ENCODE assay signal across 20 cellular contexts in genomic region chr12:49026101-49026500, GRCh38. TPM values are rescaled to one million over a fixed set of nuclear protein-coding genes. Genes with fewer than 3 reads are reported as not detected.
A peak's percentile ranks its signal among the peaks of the same experiment; 100 is the strongest.
DNase-seq lines count a peak whose midpoint lies in the region; ATAC-seq, FAIRE-seq and TF ChIP-seq lines count a peak whose summit lies in the region.
"Had no signal": no experiment of that assay in that cellular context is flagged by ENCODE, and none has a peak within 500 bp of the region (broad histone marks: within the 10 kb centered on the region; RNA-seq: fewer than 3 reads in every experiment).

No MANE protein-coding gene starts in this region.

- no peak for TF ChIP-seq CTCF in CD14-positive monocyte (IDR thresholded peaks at IDR 0.05)
- no peak for TF ChIP-seq CTCF in D721Med (IDR thresholded peaks at IDR 0.05; ENCODE audit: insufficient read depth, missing control alignments)
- TF ChIP-seq CTCF in chondrocyte (IDR thresholded peaks at IDR 0.05), result no peak
- no peak for TF ChIP-seq CTCF in osteocyte (IDR thresholded peaks at IDR 0.05)

- peaks cover 81 to 96% of the 10 kb centered on the region in 2 donors for H3K36me3 Mint-ChIP-seq in CD14-positive monocyte
- peaks cover 32% of the 10 kb centered on the region for H3K36me3 Mint-ChIP-seq in chondrocyte (ENCODE audit: low read depth)
- peaks cover 37% of the 10 kb centered on the region for H3K36me3 Mint-ChIP-seq in osteocyte (ENCODE audit: unreplicated experiment)

- DNase-seq in CD14-positive monocyte (ENCODE audit: low spot score) (no peak), D721Med (ENCODE audit: insufficient read length, low spot score) (peak; percentile 6), chondrocyte (ENCODE audit: low spot score) (peak; percentile 69), osteocyte (ENCODE audit: extremely low spot score, unreplicated experiment) (peak; percentile 83), NCI-H2171 (lab: John Stamatoyannopoulos, UW) (no peak), NCI-H82 (lab: John Stamatoyannopoulos, UW) (no peak)
- DNase-seq: DMS 273 treated with DMSO at 0.1 percent for 48 hours; DND-41; NCI-H1105; NCI-H1694; NCI-H2081 treated with DMSO at 0.1 percent for 48 hours; NK-92 treated with Interleukin-12 subunit alpha and Interleukin-12 subunit beta, amount 100 ng/mL, for 24 hours had no signal

- FAIRE-seq in D721Med (lab: Jason Lieb, UNC), result no peak

- H3K9me3 Mint-ChIP-seq in CD14-positive monocyte (no peaks in the 10 kb centered on the region), chondrocyte (ENCODE audit: low read depth) (no peaks in the 10 kb centered on the region), osteocyte (ENCODE audit: unreplicated experiment) (no peaks in the 10 kb centered on the region)
- H3K9me3 Mint-ChIP-seq: GM23338 had no signal

- no peak for ATAC-seq in GM21381 (IDR thresholded peaks at IDR 0.05; ENCODE audit: unreplicated experiment)
- ATAC-seq: GM23338, Right ventricle myocardium inferior had no signal

- H3K4me3 Mint-ChIP-seq in CD14-positive monocyte (no peak overlapping the region), chondrocyte (ENCODE audit: unreplicated experiment) (no peak overlapping the region), osteocyte (ENCODE audit: unreplicated experiment) (no peak overlapping the region)
- H3K4me3 Mint-ChIP-seq: GM23338 had no signal

- peak overlapping the region in 5 of 7 donors; percentile 2 to 75 (median 18) for H3K27ac Mint-ChIP-seq in CD14-positive monocyte
- no peak overlapping the region for H3K27ac Mint-ChIP-seq in chondrocyte (ENCODE audit: unreplicated experiment)
- H3K27ac Mint-ChIP-seq in osteocyte (ENCODE audit: unreplicated experiment), result no peak overlapping the region
- H3K27ac Mint-ChIP-seq: GM23338 had no signal

- H3K4me1 Mint-ChIP-seq in CD14-positive monocyte (peaks cover 14% of the 10 kb centered on the region), chondrocyte (ENCODE audit: low read depth) (no peaks in the 10 kb centered on the region), osteocyte (ENCODE audit: unreplicated experiment) (no peaks in the 10 kb centered on the region)
- H3K4me1 Mint-ChIP-seq: GM23338 had no signal

- H3K27me3 Mint-ChIP-seq in CD14-positive monocyte (ENCODE audit: low read depth in 3 of 3), result no peaks in the 10 kb centered on the region
- H3K27me3 Mint-ChIP-seq in chondrocyte (ENCODE audit: low read depth), result no peaks in the 10 kb centered on the region
- no peaks in the 10 kb centered on the region for H3K27me3 Mint-ChIP-seq in osteocyte (ENCODE audit: unreplicated experiment)

- intact Hi-C loops in CD14-positive monocyte (cut with micrococcal nuclease), result no loop called here

RNA-seq across cellular contexts. Expression of gene PRKAG1, which starts 7.5 kb away (rescaled TPM):
- 10 to 100 TPM; 50.1 to 58.9 TPM for polyA plus RNA-seq in CD14-positive monocyte
- total RNA-seq in chondrocyte (61.5 to 77.1 TPM (median 61.7 TPM) in 3 replicates), osteocyte (75.6 and 80.6 TPM in 2 replicates)

RNA-seq across cellular contexts. Expression of gene DDN, which starts 26.9 kb away (rescaled TPM):
- not detected for polyA plus RNA-seq in CD14-positive monocyte
- total RNA-seq in chondrocyte (0.10 to 0.74 TPM (median 0.72 TPM) in 3 replicates), osteocyte (0.08 and 0.26 TPM in 2 replicates)
- polyA plus RNA-seq: GM23338 had no signal

RNA-seq across cellular contexts. Expression of gene KMT2D, which starts 34.5 kb away (rescaled TPM):
- 1 to 10 TPM; 1.2 to 2.7 TPM for polyA plus RNA-seq in CD14-positive monocyte
- total RNA-seq in chondrocyte, result 65.4 to 73.8 TPM (median 70.7 TPM) in 3 replicates
- 91.2 and 97.5 TPM in 2 replicates for total RNA-seq in osteocyte

RNA-seq across cellular contexts. Expression of gene RHEBL1, which starts 43.7 kb away (rescaled TPM):
- under 1 TPM; 0.17 to 0.50 TPM for polyA plus RNA-seq in CD14-positive monocyte
- total RNA-seq in chondrocyte, result 0.64 to 0.95 TPM in 2 of 3 replicates, not detected in the other
- total RNA-seq in osteocyte, result 0.86 and 1.2 TPM in 2 replicates
- total RNA-seq: Peyer's patch had no signal

RNA-seq across cellular contexts. Expression of gene WNT1, which starts 48.0 kb away (rescaled TPM):
- polyA plus RNA-seq in CD14-positive monocyte, result not detected
- total RNA-seq in chondrocyte (not detected in 3 replicates), osteocyte (not detected in 2 replicates)
- total RNA-seq: A673, G401, GM23338, NCI-H460, Peyer's patch, Right ventricle myocardium inferior, SK-MEL-5 had no signal
- polyA plus RNA-seq: GM23338 had no signal

Comparison
In these comparisons a context has a peak if more than half of its experiments do, and no peak if none do; other contexts are left out.
1. DNase-seq: peak in D721Med (single experiment), chondrocyte (single experiment) and osteocyte (single experiment); none in CD14-positive monocyte (single experiment), NCI-H2171 (single experiment) and NCI-H82 (single experiment).
2. H3K27ac Mint-ChIP-seq: peak in CD14-positive monocyte (5 of 7); none in chondrocyte (single experiment) and osteocyte (single experiment).